29 cellular contexts compared by ENCODE assay signal in genomic region chr20:62493886-62494285, GRCh38. TPM values are rescaled to one million over a fixed set of nuclear protein-coding genes. Genes with fewer than 3 reads are reported as not detected.
"Had no signal": no experiment of that assay in that cellular context is flagged by ENCODE, and none has a peak within 500 bp of the region (broad histone marks: within the 10 kb centered on the region; RNA-seq: fewer than 3 reads in every experiment).

No MANE protein-coding gene starts in this region.

- H3K36me3 Mint-ChIP-seq: activated CD8-positive, alpha-beta memory T cell treated with anti-CD3 and anti-CD28 coated beads, Interleukin-2, amount 10 ng/mL, durations not matched to agents 7 days and 5 days; activated naive CD8-positive, alpha-beta T cell; WTC11 had no signal

- H3K9me3 Mint-ChIP-seq: nephron had no signal

- H3K27me3 ChIP-seq: body of pancreas, ovary had no signal

- H3K4me3 Mint-ChIP-seq: activated CD8-positive, alpha-beta memory T cell treated with anti-CD3 and anti-CD28 coated beads, Interleukin-2, amount 10 ng/mL, durations not matched to agents 7 days and 5 days; activated CD8-positive, alpha-beta T cell treated with anti-CD3 and anti-CD28 coated beads, Interleukin-2, amount 10 ng/mL, durations not matched to agents 7 days and 5 days; activated naive CD8-positive, alpha-beta T cell; nephron; WTC11 had no signal

- H3K36me3 ChIP-seq: esophagus muscularis mucosa, neutrophil, ovary, sigmoid colon, suprapubic skin, tibial nerve had no signal

- H3K9me3 ChIP-seq: body of pancreas, esophagus muscularis mucosa, neutrophil, ovary, sigmoid colon, suprapubic skin, tibial nerve had no signal

- H3K4me1 Mint-ChIP-seq: activated CD8-positive, alpha-beta memory T cell treated with anti-CD3 and anti-CD28 coated beads, Interleukin-2, amount 10 ng/mL, durations not matched to agents 7 days and 5 days; nephron had no signal

- H3K4me3 ChIP-seq: body of pancreas, esophagus muscularis mucosa, ovary, sigmoid colon, smooth muscle cell, suprapubic skin, tibial nerve had no signal

- ATAC-seq: activated CD8-positive, alpha-beta memory T cell treated with anti-CD3 and anti-CD28 coated beads, Interleukin-2, amount 10 ng/mL, durations not matched to agents 7 days and 5 days; activated CD8-positive, alpha-beta T cell treated with anti-CD3 and anti-CD28 coated beads, Interleukin-2, amount 10 ng/mL, durations not matched to agents 7 days and 5 days; foreskin keratinocyte; WTC11 had no signal

- H3K27ac Mint-ChIP-seq: activated CD8-positive, alpha-beta memory T cell treated with anti-CD3 and anti-CD28 coated beads, Interleukin-2, amount 10 ng/mL, durations not matched to agents 7 days and 5 days; activated CD8-positive, alpha-beta T cell treated with anti-CD3 and anti-CD28 coated beads, Interleukin-2, amount 10 ng/mL, durations not matched to agents 7 days and 5 days; activated naive CD8-positive, alpha-beta T cell; nephron; progenitor cell of endocrine pancreas; WTC11 had no signal

- H3K4me2 ChIP-seq: smooth muscle cell had no signal

- DNase-seq: activated CD4-positive, alpha-beta T cell treated with anti-CD3 and anti-CD28 coated beads, Interleukin-2, amount 50 U/mL, for 1 hour; activated CD8-positive, alpha-beta memory T cell treated with anti-CD3 and anti-CD28 coated beads, Interleukin-2, amount 10 ng/mL, durations not matched to agents 7 days and 5 days; activated CD8-positive, alpha-beta T cell treated with anti-CD3 and anti-CD28 coated beads, Interleukin-2, amount 10 ng/mL, durations not matched to agents 7 days and 5 days; activated naive CD4-positive, alpha-beta T cell treated with Interleukin-2 at 50 U/mL for 16 hours; activated T-cell treated with anti-CD3 and anti-CD28 coated beads, Interleukin-2, amount 50 U/mL, for 48 hours; aorta; dermis blood vessel endothelial cell; effector CD4-positive, alpha-beta T cell; foreskin keratinocyte; mammary epithelial cell; ovary; retina; sigmoid colon; stimulated activated CD4-positive, alpha-beta T cell treated with anti-CD3 and anti-CD28 coated beads, Interleukin-1b, Interleukin-23, amount 100 ng/mL, for 48 hours; stimulated activated CD4-positive, alpha-beta T cell treated with anti-CD3 and anti-CD28 coated beads, Interleukin-4, amount 100 ng/mL, for 4 hours; stimulated activated CD8-positive, alpha-beta memory T cell treated with anti-CD3 and anti-CD28 coated beads, Interleukin-4, amount 100 ng/mL, for 48 hours; stimulated activated naive CD4-positive, alpha-beta T cell; T-helper 2 cell had no signal

- H3K27ac ChIP-seq: body of pancreas, foreskin keratinocyte, neutrophil, ovary, suprapubic skin, tibial nerve had no signal

RNA-seq across cellular contexts. Expression of gene GATA5, which starts 18.1 kb away (rescaled TPM):
- total RNA-seq: activated CD8-positive, alpha-beta memory T cell treated with anti-CD3 and anti-CD28 coated beads, Interleukin-2, amount 10 ng/mL, durations not matched to agents 7 days and 5 days; activated CD8-positive, alpha-beta T cell treated with anti-CD3 and anti-CD28 coated beads, Interleukin-2, amount 10 ng/mL, durations not matched to agents 7 days and 5 days; body of pancreas; dermis blood vessel endothelial cell; foreskin keratinocyte; glomerular endothelial cell; mammary epithelial cell had no signal
- polyA plus RNA-seq: foreskin keratinocyte, mammary epithelial cell had no signal
